In the genomic region with DNA sequence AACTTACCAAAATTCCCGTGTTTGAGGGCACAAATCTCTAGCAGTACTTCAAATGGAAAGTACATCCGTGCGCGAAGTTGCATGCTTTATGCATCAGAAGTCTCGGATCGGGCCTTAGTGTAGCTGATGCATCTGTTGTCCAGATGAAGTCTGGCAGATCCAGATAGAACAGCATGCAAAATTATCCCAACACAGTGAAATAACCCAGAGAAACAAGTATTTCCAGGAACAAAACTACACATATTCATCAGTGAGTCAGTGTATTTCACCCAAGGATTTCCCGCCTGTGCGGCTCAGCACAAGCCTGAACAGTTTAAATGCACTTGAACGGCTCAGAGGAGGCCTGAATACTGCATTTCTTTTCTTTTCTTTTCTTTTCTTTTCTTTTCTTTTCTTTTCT, we compare ENCODE assay signal across 16 cellular contexts. TPM values are rescaled to one million over a fixed set of nuclear protein-coding genes. Genes with fewer than 3 reads are reported as not detected.
DNase-seq lines count a peak whose midpoint lies in the region; ATAC-seq lines count a peak whose summit lies in the region.
"Had no signal": no experiment of that assay in that cellular context is flagged by ENCODE, and none has a peak within 500 bp of the region (broad histone marks: within the 10 kb centered on the region; RNA-seq: fewer than 3 reads in every experiment).

No MANE protein-coding gene starts in this region.

- intact Hi-C loops in activated naive CD4-positive, alpha-beta T cell treated with anti-CD3 and anti-CD28 coated beads for 36 hours (cut with micrococcal nuclease): loop anchor here (1.0 to 2.0 kb wide), 2 partner anchors 14 to 49 kb away; no protein-coding TSS in a partner anchor

- no peaks in the 10 kb centered on the region for H3K36me3 Mint-ChIP-seq in activated naive CD4-positive, alpha-beta T cell treated with anti-CD3 and anti-CD28 coated beads for 36 hours (ENCODE audit: low read depth)
- H3K36me3 Mint-ChIP-seq in activated naive CD4-positive, alpha-beta T cell treated with anti-CD3 and anti-CD28 coated beads, Interleukin-2, amount 50 U/mL, for 72 hours: no peaks in the 10 kb centered on the region

- peaks cover 22% of the 10 kb centered on the region for H3K27me3 Mint-ChIP-seq in activated naive CD4-positive, alpha-beta T cell treated with anti-CD3 and anti-CD28 coated beads for 36 hours (ENCODE audit: low read depth)

- no peaks in the 10 kb centered on the region for H3K9me3 Mint-ChIP-seq in activated naive CD4-positive, alpha-beta T cell treated with anti-CD3 and anti-CD28 coated beads for 36 hours
- H3K9me3 Mint-ChIP-seq in activated naive CD4-positive, alpha-beta T cell treated with anti-CD3 and anti-CD28 coated beads, Interleukin-2, amount 50 U/mL, for 72 hours: peaks cover 0 to 3% of the 10 kb centered on the region in 2 donors
- H3K9me3 Mint-ChIP-seq: activated B cell treated with CpG ODN at 0.5 μM for 24 hours had no signal

- DNase-seq in activated naive CD4-positive, alpha-beta T cell treated with anti-CD3 and anti-CD28 coated beads for 36 hours: peak; percentile 43
- no peak for DNase-seq in activated naive CD4-positive, alpha-beta T cell treated with anti-CD3 and anti-CD28 coated beads, Interleukin-2, amount 50 U/mL, for 72 hours (ENCODE audit: low spot score in 2 of 2)
- peak; percentile 71 for DNase-seq in M059J (ENCODE audit: low read depth)
- DNase-seq in epidermal melanocyte (ENCODE audit: insufficient read length, low spot score): peak; percentile 36
- peak; percentile 53 for DNase-seq in skeletal muscle cell (ENCODE audit: low read depth)
- no peak for DNase-seq in NCI-H1694 treated with DMSO at 0.1 percent for 48 hours (lab: John Stamatoyannopoulos, UW)
- DNase-seq in NCI-H2196 treated with DMSO at 0.1 percent for 48 hours (lab: John Stamatoyannopoulos, UW; ENCODE audit: unreplicated experiment): no peak
- DNase-seq: activated B cell treated with CpG ODN at 0.5 μM for 24 hours, gastrocnemius medialis, NCI-H1092 had no signal

- no peak overlapping the region for H3K4me3 Mint-ChIP-seq in activated naive CD4-positive, alpha-beta T cell treated with anti-CD3 and anti-CD28 coated beads for 36 hours
- H3K4me3 Mint-ChIP-seq: activated B cell treated with CpG ODN at 0.5 μM for 24 hours, B cell had no signal

- no peak overlapping the region for H3K4me3 ChIP-seq in skeletal muscle cell (ENCODE audit: low read depth, low read length)
- H3K4me3 ChIP-seq: dorsolateral prefrontal cortex, gastrocnemius medialis, GM12878, thoracic aorta had no signal

- CTCF ChIA-PET in activated naive CD4-positive, alpha-beta T cell treated with anti-CD3 and anti-CD28 coated beads for 36 hours (lab: Charles Lee): no interaction called here

- no peak for ATAC-seq in activated naive CD4-positive, alpha-beta T cell treated with anti-CD3 and anti-CD28 coated beads, Interleukin-2, amount 50 U/mL, for 72 hours
- no peak for ATAC-seq in HG03097 (IDR thresholded peaks at IDR 0.05; ENCODE audit: low FRiP score, unreplicated experiment)
- ATAC-seq: gastrocnemius medialis had no signal

- no peak overlapping the region for H3K27ac Mint-ChIP-seq in activated naive CD4-positive, alpha-beta T cell treated with anti-CD3 and anti-CD28 coated beads for 36 hours
- no peak overlapping the region for H3K27ac Mint-ChIP-seq in activated naive CD4-positive, alpha-beta T cell treated with anti-CD3 and anti-CD28 coated beads, Interleukin-2, amount 50 U/mL, for 72 hours
- H3K27ac Mint-ChIP-seq: activated B cell treated with CpG ODN at 0.5 μM for 24 hours, B cell had no signal

- H3K4me1 Mint-ChIP-seq in activated naive CD4-positive, alpha-beta T cell treated with anti-CD3 and anti-CD28 coated beads for 36 hours (ENCODE audit: low read depth): peaks cover 17% of the 10 kb centered on the region
- H3K4me1 Mint-ChIP-seq: activated B cell treated with CpG ODN at 0.5 μM for 24 hours, B cell had no signal

RNA-seq across cellular contexts. Expression of a gene that starts 27.4 kb away (rescaled TPM):
- total RNA-seq in activated naive CD4-positive, alpha-beta T cell treated with anti-CD3 and anti-CD28 coated beads for 36 hours: not detected
- not detected for total RNA-seq in activated naive CD4-positive, alpha-beta T cell treated with anti-CD3 and anti-CD28 coated beads, Interleukin-2, amount 50 U/mL, for 72 hours
- total RNA-seq in M059J (2014; rRNA removed; shearing (Covaris generic)): not detected in 2 replicates
- total RNA-seq: activated B cell treated with CpG ODN at 0.5 μM for 24 hours, B cell, gastrocnemius medialis, GM12878, osteocyte, thoracic aorta had no signal

RNA-seq across cellular contexts. Expression of a gene that starts 29.6 kb away (rescaled TPM):
- total RNA-seq in activated naive CD4-positive, alpha-beta T cell treated with anti-CD3 and anti-CD28 coated beads for 36 hours: not detected
- total RNA-seq in activated naive CD4-positive, alpha-beta T cell treated with anti-CD3 and anti-CD28 coated beads, Interleukin-2, amount 50 U/mL, for 72 hours: not detected
- 0.05 TPM in 1 of 2 replicates, not detected in the other for total RNA-seq in M059J (2014; rRNA removed; shearing (Covaris generic))
- total RNA-seq: activated B cell treated with CpG ODN at 0.5 μM for 24 hours, B cell, dorsolateral prefrontal cortex, gastrocnemius medialis, GM12878, osteocyte, thoracic aorta had no signal

Comparison
In these comparisons a context has a peak if more than half of its experiments do, and no peak if none do; other contexts are left out.
1. DNase-seq: peak in activated naive CD4-positive, alpha-beta T cell treated with anti-CD3 and anti-CD28 coated beads for 36 hours (single experiment), M059J (single experiment), epidermal melanocyte (single experiment) and skeletal muscle cell (single experiment); none in activated naive CD4-positive, alpha-beta T cell treated with anti-CD3 and anti-CD28 coated beads, Interleukin-2, amount 50 U/mL, for 72 hours (0 of 2), NCI-H1694 treated with DMSO at 0.1 percent for 48 hours (single experiment) and NCI-H2196 treated with DMSO at 0.1 percent for 48 hours (single experiment).